8 cellular contexts compared by ENCODE assay signal in genomic region chr12:12009749-12010276, GRCh38.
DNase-seq lines count a peak whose midpoint lies in the region; ATAC-seq and TF ChIP-seq lines count a peak whose summit lies in the region.
"Not testable (repeated sequence)": the region's sequence is repeated elsewhere in the genome, so short reads cannot be mapped to it uniquely, and the experiment has no call there.

No MANE protein-coding gene starts in this region.

- H3K9me2 ChIP-seq in MM.1S (replicated peaks; ENCODE audit: insufficient read depth, low read length): not testable (repeated sequence)

- not testable (repeated sequence) for H3K4me3 ChIP-seq in A673 (ENCODE audit: low read depth, low read length, poor library complexity, severe bottlenecking)
- peak overlapping the region; percentile 34; the same call in 1 of the 2 replicates for H3K4me3 ChIP-seq in MM.1S (ENCODE audit: low read length)

- not testable (repeated sequence) for H3F3A ChIP-seq in MM.1S (ENCODE audit: insufficient read depth, low read length)

- H3K9ac ChIP-seq in MM.1S (ENCODE audit: low read length): not testable (repeated sequence)

- H3K27ac ChIP-seq in A673 (ENCODE audit: low read depth, low read length, poor library complexity, severe bottlenecking): peak overlapping the region; percentile 57
- not testable (repeated sequence) for H3K27ac ChIP-seq in MM.1S (ENCODE audit: low read length)

- CTCF ChIA-PET in A673 (lab: Charles Lee): interaction anchor here (1.0 kb wide), 1 partner anchor 428 kb away, joined by 3 read pairs; no protein-coding TSS in a partner anchor
- CTCF ChIA-PET in activated CD4-positive, alpha-beta T cell treated with anti-CD3 and anti-CD28 coated beads, Interleukin-2, amount 10 ng/mL, durations not matched to agents 7 days and 5 days (lab: Charles Lee): interaction anchor here (0.7 to 4.2 kb wide), 15 partner anchors 10 to 429 kb away, joined by 3 to 23 read pairs (median 6); no protein-coding TSS in a partner anchor

- H3K4me2 ChIP-seq in MM.1S (ENCODE audit: low read depth, low read length): peak overlapping the region; percentile 84

- peaks cover 76% of the 10 kb centered on the region for H3K4me1 Mint-ChIP-seq in activated CD4-positive, alpha-beta T cell treated with anti-CD3 and anti-CD28 coated beads, Interleukin-2, amount 10 ng/mL, durations not matched to agents 7 days and 5 days
- H3K4me1 Mint-ChIP-seq in activated naive CD8-positive, alpha-beta T cell treated with anti-CD3 and anti-CD28 coated beads, Interleukin-2, amount 10 ng/mL, durations not matched to agents 7 days and 5 days: peaks cover 50% of the 10 kb centered on the region
- H3K4me1 Mint-ChIP-seq in endothelial cell (ENCODE audit: unreplicated experiment): peaks cover 44% of the 10 kb centered on the region
- peaks cover 36 to 54% of the 10 kb centered on the region in 2 donors for H3K4me1 Mint-ChIP-seq in natural killer cell
- peaks cover 81% of the 10 kb centered on the region for H3K4me1 Mint-ChIP-seq in stimulated activated effector memory CD8-positive, alpha-beta T cell treated with anti-CD3 and anti-CD28 coated beads, Interleukin-12 subunit alpha, Interleukin-12 subunit beta, amount 100 ng/mL, for 72 hours

- intact Hi-C loops in A673 (cut with micrococcal nuclease; ENCODE audit: unreplicated experiment): not testable (repeated sequence)
- intact Hi-C loops in natural killer cell (cut with micrococcal nuclease): loop anchor here (1.0 to 2.0 kb wide), 2 partner anchors 29 to 359 kb away; no protein-coding TSS in a partner anchor

- ATAC-seq in GM21526 (IDR thresholded peaks at IDR 0.05; ENCODE audit: low FRiP score, unreplicated experiment): peak; percentile 5
- ATAC-seq in activated naive CD8-positive, alpha-beta T cell treated with anti-CD3 and anti-CD28 coated beads, Interleukin-2, amount 10 ng/mL, durations not matched to agents 7 days and 5 days (ENCODE audit: low read depth); natural killer cell: not testable (repeated sequence)
- peak; percentile 33 for ATAC-seq in stimulated activated effector memory CD8-positive, alpha-beta T cell treated with anti-CD3 and anti-CD28 coated beads, Interleukin-12 subunit alpha, Interleukin-12 subunit beta, amount 100 ng/mL, for 72 hours

- H3K4me1 ChIP-seq in A673 (ENCODE audit: insufficient read depth, low read length, poor library complexity, severe bottlenecking) (peaks cover 30% of the 10 kb centered on the region), MM.1S (ENCODE audit: low read length) (peaks cover 18% of the 10 kb centered on the region)

- H2AFZ ChIP-seq in MM.1S (ENCODE audit: low read length): peak overlapping the region; percentile 31; the same call in 1 of the 2 replicates

- POLR2A ChIA-PET in A673 (lab: Charles Lee; ENCODE audit: low non-redundant PET): not testable (repeated sequence)
- POLR2A ChIA-PET in activated CD4-positive, alpha-beta T cell treated with anti-CD3 and anti-CD28 coated beads, Interleukin-2, amount 10 ng/mL, durations not matched to agents 7 days and 5 days (lab: Charles Lee): interaction anchor here (0.5 to 1.4 kb wide), 6 partner anchors 23 to 827 kb away, joined by 3 to 5 read pairs (median 4); partner anchors contain the start of gene ETV6
- POLR2A ChIA-PET in activated naive CD8-positive, alpha-beta T cell treated with anti-CD3 and anti-CD28 coated beads, Interleukin-2, amount 10 ng/mL, durations not matched to agents 7 days and 5 days (lab: Charles Lee): interaction anchor here (0.8 to 3.0 kb wide), 9 partner anchors 11 to 464 kb away, joined by 3 to 28 read pairs (median 5); partner anchors contain the start of genes BORCS5 and ETV6

- TF ChIP-seq CTCF in A673 (conservative IDR thresholded peaks at IDR 0.05; ENCODE audit: low read depth, low read length); MM.1S (IDR thresholded peaks at IDR 0.05; ENCODE audit: low read length); endothelial cell (IDR thresholded peaks at IDR 0.05; ENCODE audit: unreplicated experiment); natural killer cell (IDR thresholded peaks at IDR 0.05): not testable (repeated sequence)

- not testable (repeated sequence) for H3K9me3 Mint-ChIP-seq in activated CD4-positive, alpha-beta T cell treated with anti-CD3 and anti-CD28 coated beads, Interleukin-2, amount 10 ng/mL, durations not matched to agents 7 days and 5 days; activated naive CD8-positive, alpha-beta T cell treated with anti-CD3 and anti-CD28 coated beads, Interleukin-2, amount 10 ng/mL, durations not matched to agents 7 days and 5 days; endothelial cell (ENCODE audit: unreplicated experiment); natural killer cell; stimulated activated effector memory CD8-positive, alpha-beta T cell treated with anti-CD3 and anti-CD28 coated beads, Interleukin-12 subunit alpha, Interleukin-12 subunit beta, amount 100 ng/mL, for 72 hours

- not testable (repeated sequence) for H3K79me2 ChIP-seq in MM.1S (ENCODE audit: low read length)

- DNase-seq in A673 (ENCODE audit: low spot score); MM.1S; activated CD4-positive, alpha-beta T cell treated with anti-CD3 and anti-CD28 coated beads, Interleukin-2, amount 10 ng/mL, durations not matched to agents 7 days and 5 days; activated naive CD8-positive, alpha-beta T cell treated with anti-CD3 and anti-CD28 coated beads, Interleukin-2, amount 10 ng/mL, durations not matched to agents 7 days and 5 days; endothelial cell (ENCODE audit: low spot score); natural killer cell; stimulated activated effector memory CD8-positive, alpha-beta T cell treated with anti-CD3 and anti-CD28 coated beads, Interleukin-12 subunit alpha, Interleukin-12 subunit beta, amount 100 ng/mL, for 72 hours (ENCODE audit: low spot score in 2 of 2): not testable (repeated sequence)

- H3K27ac Mint-ChIP-seq in activated CD4-positive, alpha-beta T cell treated with anti-CD3 and anti-CD28 coated beads, Interleukin-2, amount 10 ng/mL, durations not matched to agents 7 days and 5 days: peak overlapping the region; percentile 97
- peak overlapping the region; percentile 92 for H3K27ac Mint-ChIP-seq in activated naive CD8-positive, alpha-beta T cell treated with anti-CD3 and anti-CD28 coated beads, Interleukin-2, amount 10 ng/mL, durations not matched to agents 7 days and 5 days
- peak overlapping the region; percentile 68 for H3K27ac Mint-ChIP-seq in endothelial cell (ENCODE audit: unreplicated experiment)
- H3K27ac Mint-ChIP-seq in natural killer cell: peak overlapping the region in 1 of 2 donors; percentile 82
- peak overlapping the region; percentile 99 for H3K27ac Mint-ChIP-seq in stimulated activated effector memory CD8-positive, alpha-beta T cell treated with anti-CD3 and anti-CD28 coated beads, Interleukin-12 subunit alpha, Interleukin-12 subunit beta, amount 100 ng/mL, for 72 hours

- not testable (repeated sequence) for BruUV-seq in A673 (replicated peaks; lab: Mats Ljungman, UMichigan)

- H4K20me1 ChIP-seq in MM.1S (ENCODE audit: insufficient read depth, low read length): not testable (repeated sequence)

- H3K36me3 ChIP-seq in A673 (ENCODE audit: insufficient read depth, low read length, poor library complexity, severe bottlenecking); MM.1S (replicated peaks; ENCODE audit: insufficient read depth, low read length): not testable (repeated sequence)

- H3K27me3 ChIP-seq in A673 (replicated peaks; ENCODE audit: insufficient read depth, low read depth, low read length, poor library complexity): not testable (repeated sequence)
- peaks cover 20% of the 10 kb centered on the region for H3K27me3 ChIP-seq in MM.1S (replicated peaks; ENCODE audit: insufficient read depth, low read length)

- H3K4me3 Mint-ChIP-seq in activated CD4-positive, alpha-beta T cell treated with anti-CD3 and anti-CD28 coated beads, Interleukin-2, amount 10 ng/mL, durations not matched to agents 7 days and 5 days: peak overlapping the region; percentile 68
- peak overlapping the region; percentile 74 for H3K4me3 Mint-ChIP-seq in activated naive CD8-positive, alpha-beta T cell treated with anti-CD3 and anti-CD28 coated beads, Interleukin-2, amount 10 ng/mL, durations not matched to agents 7 days and 5 days
- H3K4me3 Mint-ChIP-seq in endothelial cell (ENCODE audit: unreplicated experiment): not testable (repeated sequence)
- peak overlapping the region; percentile 88 for H3K4me3 Mint-ChIP-seq in natural killer cell
- H3K4me3 Mint-ChIP-seq in stimulated activated effector memory CD8-positive, alpha-beta T cell treated with anti-CD3 and anti-CD28 coated beads, Interleukin-12 subunit alpha, Interleukin-12 subunit beta, amount 100 ng/mL, for 72 hours: peak overlapping the region; percentile 72

- not testable (repeated sequence) for H3K9me3 ChIP-seq in A673 (ENCODE audit: low read depth, low read length, poor library complexity, severe bottlenecking); MM.1S (replicated peaks; ENCODE audit: insufficient read depth, low read length)

- H3K27me3 Mint-ChIP-seq in activated CD4-positive, alpha-beta T cell treated with anti-CD3 and anti-CD28 coated beads, Interleukin-2, amount 10 ng/mL, durations not matched to agents 7 days and 5 days; activated naive CD8-positive, alpha-beta T cell treated with anti-CD3 and anti-CD28 coated beads, Interleukin-2, amount 10 ng/mL, durations not matched to agents 7 days and 5 days; endothelial cell (ENCODE audit: unreplicated experiment): not testable (repeated sequence)
- H3K27me3 Mint-ChIP-seq in natural killer cell (ENCODE audit: low read depth in 2 of 2): peaks cover 58 to 81% of the 10 kb centered on the region in 2 donors

- H3K36me3 Mint-ChIP-seq in activated CD4-positive, alpha-beta T cell treated with anti-CD3 and anti-CD28 coated beads, Interleukin-2, amount 10 ng/mL, durations not matched to agents 7 days and 5 days (ENCODE audit: low read depth): peaks cover 17% of the 10 kb centered on the region
- peaks cover 11% of the 10 kb centered on the region for H3K36me3 Mint-ChIP-seq in activated naive CD8-positive, alpha-beta T cell treated with anti-CD3 and anti-CD28 coated beads, Interleukin-2, amount 10 ng/mL, durations not matched to agents 7 days and 5 days
- not testable (repeated sequence) for H3K36me3 Mint-ChIP-seq in endothelial cell (ENCODE audit: low read depth, unreplicated experiment); natural killer cell
- peaks cover 58% of the 10 kb centered on the region for H3K36me3 Mint-ChIP-seq in stimulated activated effector memory CD8-positive, alpha-beta T cell treated with anti-CD3 and anti-CD28 coated beads, Interleukin-12 subunit alpha, Interleukin-12 subunit beta, amount 100 ng/mL, for 72 hours
